In genomic region chr12:2035421-2036080, GRCh38 we compare ENCODE assay signal across 8 cellular contexts. TPM values are rescaled to one million over a fixed set of nuclear protein-coding genes. Genes with fewer than 3 reads are reported as not detected.
DNase-seq lines count a peak whose midpoint lies in the region; ATAC-seq and TF ChIP-seq lines count a peak whose summit lies in the region.

No MANE protein-coding gene starts in this region.

- no peaks in the 10 kb centered on the region for H3K9me3 Mint-ChIP-seq in activated T-cell treated with anti-CD3 and anti-CD28 coated beads, Interleukin-2, amount 50 U/mL, for 24 hours
- H3K9me3 Mint-ChIP-seq in activated T-helper 2 cell treated with anti-CD3 and anti-CD28 coated beads, Interferon-gamma antibody, Interleukin-2, Interleukin-4, amounts not matched to agents 10 μg/mL and 5 μg/mL and 100 μg/mL, durations not matched to agents 14 hours and 24 hours and 36 hours = no peaks in the 10 kb centered on the region

- ATAC-seq in left lung = peak; percentile 5

- no peaks in the 10 kb centered on the region for H3K36me3 ChIP-seq in left lung
- no peaks in the 10 kb centered on the region for H3K36me3 ChIP-seq in tibial nerve

- no peaks in the 10 kb centered on the region for H3K36me3 Mint-ChIP-seq in activated T-cell treated with anti-CD3 and anti-CD28 coated beads, Interleukin-2, amount 50 U/mL, for 24 hours (ENCODE audit: low read depth)
- no peaks in the 10 kb centered on the region for H3K36me3 Mint-ChIP-seq in activated T-helper 2 cell treated with anti-CD3 and anti-CD28 coated beads, Interferon-gamma antibody, Interleukin-2, Interleukin-4, amounts not matched to agents 10 μg/mL and 5 μg/mL and 100 μg/mL, durations not matched to agents 14 hours and 24 hours and 36 hours (ENCODE audit: low read depth)

- no peaks in the 10 kb centered on the region for H3K9me3 ChIP-seq in left lung
- H3K9me3 ChIP-seq in tibial nerve = no peaks in the 10 kb centered on the region

- WGBS in tibial nerve, 2 donors = 56 to 66% methylated on average over 15 of the region's 15 CpGs

- peaks cover 0 to 49% of the 10 kb centered on the region in 2 donors for H3K27me3 ChIP-seq in left lung
- no peaks in the 10 kb centered on the region for H3K27me3 ChIP-seq in tibial nerve

- no peak for TF ChIP-seq POLR2A in tibial nerve (IDR thresholded peaks at IDR 0.05)

- no peak overlapping the region for H3K27ac ChIP-seq in left lung
- H3K27ac ChIP-seq in tibial nerve = no peak overlapping the region

- intact Hi-C loops in activated T-helper 2 cell treated with anti-CD3 and anti-CD28 coated beads, Interferon-gamma antibody, Interleukin-2, Interleukin-4, amounts not matched to agents 10 μg/mL and 5 μg/mL and 100 μg/mL, durations not matched to agents 14 hours and 24 hours and 36 hours (cut with micrococcal nuclease) = loop anchor here (2.0 to 10.0 kb wide), 2 partner anchors 239 to 381 kb away; no protein-coding TSS in a partner anchor
- intact Hi-C loops in left lung (cut with DNase I) = loop anchor here in 1 of 2 donors (10.0 kb wide), 1 partner anchor 241 kb away; no protein-coding TSS in a partner anchor

- TF ChIP-seq CTCF in left lung (IDR thresholded peaks at IDR 0.05) = no peak
- TF ChIP-seq CTCF in tibial nerve (IDR thresholded peaks at IDR 0.05) = no peak

- TF ChIP-seq EP300 in tibial nerve (IDR thresholded peaks at IDR 0.05) = no peak

- H3K4me1 Mint-ChIP-seq in activated T-cell treated with anti-CD3 and anti-CD28 coated beads, Interleukin-2, amount 50 U/mL, for 24 hours (ENCODE audit: low read depth) = peaks cover 15% of the 10 kb centered on the region
- H3K4me1 Mint-ChIP-seq in activated T-helper 2 cell treated with anti-CD3 and anti-CD28 coated beads, Interferon-gamma antibody, Interleukin-2, Interleukin-4, amounts not matched to agents 10 μg/mL and 5 μg/mL and 100 μg/mL, durations not matched to agents 14 hours and 24 hours and 36 hours (ENCODE audit: low read depth) = peaks cover 11% of the 10 kb centered on the region

- no peak for DNase-seq in activated T-cell treated with anti-CD3 and anti-CD28 coated beads, Interleukin-2, amount 50 U/mL, for 24 hours
- no peak for DNase-seq in activated T-cell treated with anti-CD3 and anti-CD28 coated beads, Interleukin-2, amount 50 U/mL, for 1 hour
- DNase-seq in activated T-helper 2 cell treated with anti-CD3 and anti-CD28 coated beads, Interferon-gamma antibody, Interleukin-2, Interleukin-4, amounts not matched to agents 10 μg/mL and 5 μg/mL and 100 μg/mL, durations not matched to agents 14 hours and 24 hours and 36 hours (ENCODE audit: low spot score) = no peak
- DNase-seq in left lung (no peak), tibial nerve (ENCODE audit: low spot score in 2 of 2) (no peak), cerebellum (ENCODE audit: low spot score) (no peak), DMS153 treated with DMSO at 0.1 percent for 48 hours (lab: John Stamatoyannopoulos, UW; ENCODE audit: unreplicated experiment) (no peak), NCI-H2227 (lab: John Stamatoyannopoulos, UW; ENCODE audit: unreplicated experiment) (no peak)

- peak overlapping the region; percentile 17 to 28 for H3K4me3 ChIP-seq in left lung
- peak overlapping the region in 3 of 4 donors; percentile 34 to 47 (median 38) for H3K4me3 ChIP-seq in tibial nerve

- H3K27me3 Mint-ChIP-seq in activated T-cell treated with anti-CD3 and anti-CD28 coated beads, Interleukin-2, amount 50 U/mL, for 24 hours = peaks cover 50% of the 10 kb centered on the region
- H3K27me3 Mint-ChIP-seq in activated T-helper 2 cell treated with anti-CD3 and anti-CD28 coated beads, Interferon-gamma antibody, Interleukin-2, Interleukin-4, amounts not matched to agents 10 μg/mL and 5 μg/mL and 100 μg/mL, durations not matched to agents 14 hours and 24 hours and 36 hours (ENCODE audit: low read depth) = peaks cover 51% of the 10 kb centered on the region

- H3K4me3 Mint-ChIP-seq in activated T-cell treated with anti-CD3 and anti-CD28 coated beads, Interleukin-2, amount 50 U/mL, for 24 hours = peak overlapping the region; percentile 64
- peak overlapping the region; percentile 38 for H3K4me3 Mint-ChIP-seq in activated T-helper 2 cell treated with anti-CD3 and anti-CD28 coated beads, Interferon-gamma antibody, Interleukin-2, Interleukin-4, amounts not matched to agents 10 μg/mL and 5 μg/mL and 100 μg/mL, durations not matched to agents 14 hours and 24 hours and 36 hours (ENCODE audit: low read depth)

- peaks cover 8 to 10% of the 10 kb centered on the region in 2 donors for H3K4me1 ChIP-seq in left lung
- H3K4me1 ChIP-seq in tibial nerve = peaks cover 0 to 16% (median 6%) of the 10 kb centered on the region in 4 donors

- H3K27ac Mint-ChIP-seq in activated T-cell treated with anti-CD3 and anti-CD28 coated beads, Interleukin-2, amount 50 U/mL, for 24 hours = no peak overlapping the region
- H3K27ac Mint-ChIP-seq in activated T-helper 2 cell treated with anti-CD3 and anti-CD28 coated beads, Interferon-gamma antibody, Interleukin-2, Interleukin-4, amounts not matched to agents 10 μg/mL and 5 μg/mL and 100 μg/mL, durations not matched to agents 14 hours and 24 hours and 36 hours = no peak overlapping the region

RNA-seq across cellular contexts. Expression of gene CACNA1C, which starts 17.2 kb away (rescaled TPM):
- 0.11 and 0.14 TPM in 2 replicates for total RNA-seq in activated T-helper 2 cell treated with anti-CD3 and anti-CD28 coated beads, Interferon-gamma antibody, Interleukin-2, Interleukin-4, amounts not matched to agents 10 μg/mL and 5 μg/mL and 100 μg/mL, durations not matched to agents 14 hours and 24 hours and 36 hours
- total RNA-seq in left lung (10 to 100 TPM; 12.0 to 21.9 TPM), tibial nerve (10 to 100 TPM in 1 of 4 donors, 1 to 10 TPM in 3; 5.2 to 12.9 (median 6.3) TPM), cerebellum (20.9 TPM)

RNA-seq across cellular contexts. Expression of gene DCP1B, which starts 31.3 kb away (rescaled TPM):
- total RNA-seq in activated T-helper 2 cell treated with anti-CD3 and anti-CD28 coated beads, Interferon-gamma antibody, Interleukin-2, Interleukin-4, amounts not matched to agents 10 μg/mL and 5 μg/mL and 100 μg/mL, durations not matched to agents 14 hours and 24 hours and 36 hours = 9.2 and 10.2 TPM in 2 replicates
- total RNA-seq in left lung (10 to 100 TPM in 1 of 2 donors, 1 to 10 TPM in 1; 9.8 to 11.2 TPM), tibial nerve (10 to 100 TPM in 3 of 4 donors, 1 to 10 TPM in 1; 7.5 to 21.0 (median 13.3) TPM), cerebellum (11.4 TPM)
